ENCODE assay signal across 6 cellular contexts in the genomic region with DNA sequence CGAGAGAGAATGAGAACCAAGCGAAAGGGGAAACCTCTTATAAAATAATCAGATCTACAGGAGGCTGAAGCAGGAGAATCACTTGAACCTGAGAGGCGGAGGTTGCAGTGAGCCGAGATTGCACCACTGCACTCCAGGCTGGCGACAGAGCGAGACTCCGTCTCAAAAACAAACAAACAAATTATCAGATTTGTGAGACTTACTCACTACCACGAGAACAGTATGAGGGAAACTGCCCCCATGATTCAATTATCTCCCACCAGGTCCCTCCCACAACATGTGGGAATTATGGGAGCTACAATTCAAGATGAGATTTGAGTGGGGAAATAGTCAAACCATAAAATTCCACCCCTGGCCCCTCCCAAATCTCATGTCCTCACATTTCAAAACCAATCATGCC. TPM values are rescaled to one million over a fixed set of nuclear protein-coding genes. Genes with fewer than 3 reads are reported as not detected.
"Had no signal": no experiment of that assay in that cellular context is flagged by ENCODE, and none has a peak within 500 bp of the region (broad histone marks: within the 10 kb centered on the region; RNA-seq: fewer than 3 reads in every experiment).

No MANE protein-coding gene starts in this region.

RNA-seq across cellular contexts. Expression of a gene that starts 57.8 kb away (rescaled TPM):
- total RNA-seq: GM23248, H1, H7, H9, HFFc6 had no signal
- polyA plus RNA-seq: GM23248, GM23338 had no signal
